In genomic region chr18:48886520-48887293, GRCh38 we compare ENCODE assay signal across 19 cellular contexts.
DNase-seq lines count a peak whose midpoint lies in the region; ATAC-seq, FAIRE-seq and TF ChIP-seq lines count a peak whose summit lies in the region.
"Had no signal": no experiment of that assay in that cellular context is flagged by ENCODE, and none has a peak within 500 bp of the region (broad histone marks: within the 10 kb centered on the region; RNA-seq: fewer than 3 reads in every experiment).

No MANE protein-coding gene starts in this region.

- H2BK12ac ChIP-seq in trophoblast cell (ENCODE audit: low read length), result peak overlapping the region; percentile 0

- H2AK5ac ChIP-seq in trophoblast cell (ENCODE audit: low read length), result peak overlapping the region; percentile 57

- peaks cover 0 to 3% (median 0%) of the 10 kb centered on the region in 7 donors for H3K9me3 Mint-ChIP-seq in CD14-positive monocyte
- H3K9me3 Mint-ChIP-seq: CD4-positive, alpha-beta T cell had no signal

- H3K27me3 ChIP-seq in trophoblast cell (ENCODE audit: insufficient read depth, low read length), result no peaks in the 10 kb centered on the region
- no peaks in the 10 kb centered on the region for H3K27me3 ChIP-seq in pancreas
- H3K27me3 ChIP-seq in lower lobe of right lung (ENCODE audit: low read depth), result no peaks in the 10 kb centered on the region

- no peak overlapping the region for H3K4me2 ChIP-seq in trophoblast cell (ENCODE audit: low read length)

- no peak for ATAC-seq in activated CD4-positive, CD25-positive, alpha-beta regulatory T cell treated with anti-CD3 and anti-CD28 coated beads, Interleukin-2, amount 50 U/mL, for 24 hours
- ATAC-seq in pancreas (no peak), lower lobe of right lung (no peak)

- H3K4me3 Mint-ChIP-seq in CD14-positive monocyte, result no peak overlapping the region
- H3K4me3 Mint-ChIP-seq: B cell; CD4-positive, alpha-beta T cell had no signal

- no peak overlapping the region for H2BK5ac ChIP-seq in trophoblast cell (ENCODE audit: low read depth, low read length, poor library complexity)

- H3K4ac ChIP-seq in trophoblast cell (ENCODE audit: low read depth, low read length), result no peak overlapping the region

- H3K36me3 Mint-ChIP-seq in CD14-positive monocyte, result no peaks in the 10 kb centered on the region

- no peak for TF ChIP-seq CTCF in CD14-positive monocyte (IDR thresholded peaks at IDR 0.05)
- TF ChIP-seq CTCF in coronary artery (IDR thresholded peaks at IDR 0.05), result no peak
- TF ChIP-seq CTCF in pancreas (IDR thresholded peaks at IDR 0.05), result no peak
- no peak for TF ChIP-seq CTCF in GM13976 (IDR thresholded peaks at IDR 0.05; ENCODE audit: borderline replicate concordance, control extremely low read depth, extremely low read depth, insufficient read depth, missing control alignments)
- TF ChIP-seq CTCF in lower lobe of right lung (IDR thresholded peaks at IDR 0.05), result no peak

- DNase-seq in activated CD4-positive, CD25-positive, alpha-beta regulatory T cell treated with anti-CD3 and anti-CD28 coated beads, Interleukin-2, amount 50 U/mL, for 72 hours, result peak; percentile 17
- peak; percentile 15 for DNase-seq in CD14-positive monocyte (ENCODE audit: low spot score)
- peak; percentile 22 for DNase-seq in coronary artery (ENCODE audit: low spot score)
- no peak for DNase-seq in trophoblast cell
- DNase-seq in pancreas, result no peak
- DNase-seq in GM13976 (ENCODE audit: low spot score), result no peak
- no peak for DNase-seq in lower lobe of right lung
- DNase-seq: CD4-positive, alpha-beta T cell; NCI-H1105; NCI-H1694 treated with DMSO at 0.1 percent for 48 hours; NCI-H2107; NCI-H2227 treated with DMSO at 0.1 percent for 48 hours; NCI-H524 had no signal

- peak overlapping the region; percentile 23 for H3K14ac ChIP-seq in trophoblast cell (ENCODE audit: low read length)

- H4K12ac ChIP-seq in trophoblast cell (ENCODE audit: low read depth, low read length), result no peak overlapping the region

- H3K27me3 Mint-ChIP-seq in CD14-positive monocyte (ENCODE audit: low read depth in 3 of 3), result peaks cover 0 to 2% (median 2%) of the 10 kb centered on the region in 3 donors
- H3K27me3 Mint-ChIP-seq: B cell; CD4-positive, alpha-beta T cell had no signal

- H4K91ac ChIP-seq in trophoblast cell (ENCODE audit: low read depth, low read length), result peak overlapping the region; percentile 9

- no peak overlapping the region for H4K8ac ChIP-seq in trophoblast cell (ENCODE audit: low read depth, low read length)

- H3K4me1 ChIP-seq in trophoblast cell (ENCODE audit: control insufficient read depth in 1 of 2, insufficient read depth in 2 of 2, low read length in 2 of 2) (peaks cover 12 to 21% of the 10 kb centered on the region in 2 experiments), pancreas (no peaks in the 10 kb centered on the region), lower lobe of right lung (peaks cover 19% of the 10 kb centered on the region)
- H3K4me1 ChIP-seq: HAP-1 had no signal

- no peak overlapping the region for H3K18ac ChIP-seq in trophoblast cell (ENCODE audit: low read length)

- H3K79me2 ChIP-seq in trophoblast cell (ENCODE audit: control insufficient read depth, insufficient read depth, low read length, poor library complexity), result peaks cover 1% of the 10 kb centered on the region

- no CpG with 5 or more reads among the region's 8 CpGs for WGBS in trophoblast cell (ENCODE audit: extremely low coverage, insufficient coverage, insufficient read length)
- WGBS in pancreas, 2 donors, result 87 to 90% methylated on average over 8 of the region's 8 CpGs

- peaks cover 3% of the 10 kb centered on the region for H3K9me3 ChIP-seq in trophoblast cell (ENCODE audit: insufficient read depth, low read depth, low read length)
- H3K9me3 ChIP-seq in pancreas, result no peaks in the 10 kb centered on the region
- H3K9me3 ChIP-seq in lower lobe of right lung, result no peaks in the 10 kb centered on the region
- H3K9me3 ChIP-seq: HAP-1 had no signal

- peak overlapping the region in 2 of 7 donors; percentile 24 to 42 for H3K27ac Mint-ChIP-seq in CD14-positive monocyte
- H3K27ac Mint-ChIP-seq: B cell; CD4-positive, alpha-beta T cell had no signal

- FAIRE-seq in pancreas (lab: Jason Lieb, UNC), result no peak
- FAIRE-seq: HTR-8/SVneo had no signal

- peaks cover 23% of the 10 kb centered on the region for H3K79me1 ChIP-seq in trophoblast cell (ENCODE audit: low read length)

- H3K4me1 Mint-ChIP-seq in CD14-positive monocyte, result peaks cover 11% of the 10 kb centered on the region
- H3K4me1 Mint-ChIP-seq: B cell had no signal

- H3K4me3 ChIP-seq in coronary artery (no peak overlapping the region), trophoblast cell (ENCODE audit: low read depth, low read length) (no peak overlapping the region), pancreas (no peak overlapping the region), lower lobe of right lung (no peak overlapping the region)
- H3K4me3 ChIP-seq: HAP-1 had no signal

- in situ Hi-C loops in GM13976 (cut with MboI; ENCODE audit: low sequenced_read_pairs, unreplicated experiment), result loop anchor here (25.0 kb wide), 1 partner anchor 101 kb away; no protein-coding TSS in a partner anchor

- intact Hi-C loops in CD14-positive monocyte (cut with micrococcal nuclease), result no loop called here
- intact Hi-C loops in pancreas (cut with DNase I), result no loop called here
- intact Hi-C loops in lower lobe of right lung (cut with DNase I), result no loop called here

- no peak overlapping the region for H2AFZ ChIP-seq in trophoblast cell (ENCODE audit: insufficient read depth, low read length, poor library complexity)

- H2BK120ac ChIP-seq in trophoblast cell (ENCODE audit: insufficient read depth, low read length, poor library complexity), result peak overlapping the region; percentile 25

- H3K36me3 ChIP-seq in trophoblast cell (ENCODE audit: control insufficient read depth in 1 of 2, insufficient read depth in 2 of 2, low read length in 2 of 2) (no peaks in the 10 kb centered on the region), pancreas (no peaks in the 10 kb centered on the region), lower lobe of right lung (no peaks in the 10 kb centered on the region)
- H3K36me3 ChIP-seq: HAP-1 had no signal

- no peak overlapping the region for H3K23ac ChIP-seq in trophoblast cell (ENCODE audit: low read length)

- H3K27ac ChIP-seq in coronary artery, result no peak overlapping the region
- no peak overlapping the region for H3K27ac ChIP-seq in trophoblast cell (ENCODE audit: low read depth, low read length)
- no peak overlapping the region for H3K27ac ChIP-seq in pancreas
- H3K27ac ChIP-seq in lower lobe of right lung, result no peak overlapping the region
- H3K27ac ChIP-seq: 22Rv1, HL-60 had no signal

- no peak overlapping the region for H3K9ac ChIP-seq in trophoblast cell (ENCODE audit: low read length)

Comparison
In these comparisons a context has a peak if more than half of its experiments do, and no peak if none do; other contexts are left out.
1. DNase-seq: peak in activated CD4-positive, CD25-positive, alpha-beta regulatory T cell treated with anti-CD3 and anti-CD28 coated beads, Interleukin-2, amount 50 U/mL, for 72 hours (single experiment), CD14-positive monocyte (single experiment) and coronary artery (single experiment); none in trophoblast cell (0 of 2), pancreas (0 of 6), GM13976 (single experiment) and lower lobe of right lung (single experiment).